1 cellular context compared by ENCODE assay signal in the genomic region with DNA sequence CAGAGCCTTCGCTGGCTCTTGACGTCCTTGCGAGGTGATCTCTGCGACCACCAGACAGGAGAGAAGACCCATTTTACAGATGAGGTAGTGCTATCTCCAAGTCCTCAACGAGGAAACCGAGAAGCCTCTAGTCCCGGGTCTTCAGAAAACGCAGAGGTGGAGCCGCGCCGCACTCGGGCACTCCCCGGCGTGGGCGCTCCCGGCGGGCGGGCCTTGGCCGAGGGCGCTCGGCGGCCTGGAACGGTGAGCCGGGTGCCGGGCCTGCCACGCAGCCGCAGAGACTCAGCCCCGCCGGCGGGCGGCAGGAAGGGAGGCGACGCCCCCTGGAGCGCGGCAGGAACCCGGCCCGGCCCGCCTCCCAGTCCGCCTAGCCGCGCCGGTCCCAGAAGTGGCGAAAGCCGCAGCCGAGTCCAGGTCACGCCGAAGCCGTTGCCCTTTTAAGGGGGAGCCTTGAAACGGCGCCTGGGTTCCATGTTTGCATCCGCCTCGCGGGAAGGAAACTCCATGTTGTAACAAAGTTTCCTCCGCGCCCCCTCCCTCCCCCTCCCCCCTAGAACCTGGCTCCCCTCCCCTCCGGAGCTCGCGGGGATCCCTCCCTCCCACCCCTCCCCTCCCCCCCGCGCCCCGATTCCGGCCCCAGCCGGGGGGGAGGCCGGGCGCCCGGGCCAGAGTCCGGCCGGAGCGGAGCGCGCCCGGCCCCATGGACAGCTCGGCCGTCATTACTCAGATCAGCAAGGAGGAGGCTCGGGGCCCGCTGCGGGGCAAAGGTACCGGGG.
A peak's percentile ranks its signal among the peaks of the same experiment; 100 is the strongest.
TF ChIP-seq lines count a peak whose summit lies in the region.

A gene with protein sequence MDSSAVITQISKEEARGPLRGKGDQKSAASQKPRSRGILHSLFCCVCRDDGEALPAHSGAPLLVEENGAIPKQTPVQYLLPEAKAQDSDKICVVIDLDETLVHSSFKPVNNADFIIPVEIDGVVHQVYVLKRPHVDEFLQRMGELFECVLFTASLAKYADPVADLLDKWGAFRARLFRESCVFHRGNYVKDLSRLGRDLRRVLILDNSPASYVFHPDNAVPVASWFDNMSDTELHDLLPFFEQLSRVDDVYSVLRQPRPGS (plus strand): TSS at position 478 of the 776 bp plus-strand sequence. CDS start 223 bp downstream, at position 701.

TF ChIP-seq in WTC11, 78 proteins besides CTCF, POLR2A, EP300 and RAD21 (continued from another document):
- TF ChIP-seq ZNF425 (CRISPR knock-in tag; conservative IDR thresholded peaks at IDR 0.05) (no peak), FOXP4 (CRISPR knock-in tag; IDR thresholded peaks at IDR 0.05) (peak; percentile 74; the same call in 1 of the 2 replicates), HMGA2 (CRISPR knock-in tag; IDR thresholded peaks at IDR 0.05) (no peak), NR1H2 (CRISPR knock-in tag; IDR thresholded peaks at IDR 0.05) (no peak), FOXJ3 (CRISPR knock-in tag; IDR thresholded peaks at IDR 0.05; ENCODE audit: borderline replicate concordance) (no peak), GABPB1 (CRISPR knock-in tag; IDR thresholded peaks at IDR 0.05) (0 out of 2 replicates have a peak, but pooled peaks have one; percentile 53)
